Comparison of ENCODE assay signal across 19 cellular contexts in genomic region chr20:53099851-53100250, GRCh38.
"Had no signal": no experiment of that assay in that cellular context is flagged by ENCODE, and none has a peak within 500 bp of the region (broad histone marks: within the 10 kb centered on the region; RNA-seq: fewer than 3 reads in every experiment).

No MANE protein-coding gene starts in this region.

- H3K36me3 ChIP-seq: ascending aorta, gastrocnemius medialis, left lung, ovary, spleen, upper lobe of right lung had no signal

- H3K4me1 Mint-ChIP-seq: activated naive CD4-positive, alpha-beta T cell treated with anti-CD3 and anti-CD28 coated beads, Interleukin-2, amount 10 ng/mL, durations not matched to agents 7 days and 5 days had no signal

- H3K27me3 ChIP-seq: ascending aorta, gastrocnemius medialis, left lung, ovary, spleen, testis, upper lobe of right lung had no signal

- H3K27ac Mint-ChIP-seq: activated CD4-positive, alpha-beta T cell treated with anti-CD3 and anti-CD28 coated beads, Interleukin-2, amount 10 ng/mL, durations not matched to agents 24 days and 14 days; activated CD8-positive, alpha-beta T cell treated with anti-CD3 and anti-CD28 coated beads for 36 hours; activated naive CD4-positive, alpha-beta T cell treated with anti-CD3 and anti-CD28 coated beads, Interleukin-2, amount 10 ng/mL, durations not matched to agents 7 days and 5 days; activated T-cell treated with anti-CD3 and anti-CD28 coated beads, Interleukin-2, amount 50 U/mL, for 24 hours; activated T-helper 2 cell treated with anti-CD3 and anti-CD28 coated beads, Interferon-gamma antibody, Interleukin-2, Interleukin-4, amounts not matched to agents 10 μg/mL and 5 μg/mL and 100 μg/mL, durations not matched to agents 14 hours and 24 hours and 36 hours; effector memory CD8-positive, alpha-beta T cell; stimulated activated memory B cell treated with anti-CD40 and anti-IgM and Interleukin-4, amounts not matched to agents 10 μg/mL and 1 μg/mL and 100 μg/mL, for 72 hours had no signal

- H3K4me3 Mint-ChIP-seq: activated CD4-positive, alpha-beta T cell treated with anti-CD3 and anti-CD28 coated beads, Interleukin-2, amount 10 ng/mL, durations not matched to agents 24 days and 14 days; activated CD8-positive, alpha-beta T cell treated with anti-CD3 and anti-CD28 coated beads for 36 hours; activated naive CD4-positive, alpha-beta T cell treated with anti-CD3 and anti-CD28 coated beads, Interleukin-2, amount 10 ng/mL, durations not matched to agents 7 days and 5 days; activated T-cell treated with anti-CD3 and anti-CD28 coated beads, Interleukin-2, amount 50 U/mL, for 24 hours; effector memory CD8-positive, alpha-beta T cell; stimulated activated memory B cell treated with anti-CD40 and anti-IgM and Interleukin-4, amounts not matched to agents 10 μg/mL and 1 μg/mL and 100 μg/mL, for 72 hours had no signal

- ATAC-seq: activated CD8-positive, alpha-beta T cell treated with anti-CD3 and anti-CD28 coated beads for 36 hours; effector memory CD8-positive, alpha-beta T cell; gastrocnemius medialis; left lung; stimulated activated memory B cell treated with anti-CD40 and anti-IgM and Interleukin-4, amounts not matched to agents 10 μg/mL and 1 μg/mL and 100 μg/mL, for 72 hours; upper lobe of right lung had no signal

- H3K9me3 Mint-ChIP-seq: activated T-cell treated with anti-CD3 and anti-CD28 coated beads, Interleukin-2, amount 50 U/mL, for 24 hours; effector memory CD8-positive, alpha-beta T cell; stimulated activated memory B cell treated with anti-CD40 and anti-IgM and Interleukin-4, amounts not matched to agents 10 μg/mL and 1 μg/mL and 100 μg/mL, for 72 hours had no signal

- H3K9me3 ChIP-seq: ascending aorta, gastrocnemius medialis, left lung, ovary, spleen, testis, upper lobe of right lung had no signal

- H3K4me3 ChIP-seq: ascending aorta, gastrocnemius medialis, left lung, ovary, spleen, testis, upper lobe of right lung had no signal

- H3K4me1 ChIP-seq: ascending aorta, gastrocnemius medialis, left lung, spleen, testis, upper lobe of right lung had no signal

- H3K27ac ChIP-seq: ascending aorta, gastrocnemius medialis, left lung, ovary, spleen, testis, upper lobe of right lung had no signal

- DNase-seq: activated CD4-positive, alpha-beta T cell treated with anti-CD3 and anti-CD28 coated beads, Interleukin-2, amount 10 ng/mL, durations not matched to agents 24 days and 14 days; activated CD8-positive, alpha-beta T cell treated with anti-CD3 and anti-CD28 coated beads for 36 hours; activated naive CD4-positive, alpha-beta T cell treated with anti-CD3 and anti-CD28 coated beads, Interleukin-2, amount 10 ng/mL, durations not matched to agents 7 days and 5 days; activated T-cell treated with anti-CD3 and anti-CD28 coated beads, Interleukin-2, amount 50 U/mL, for 24 hours; dermis blood vessel endothelial cell; effector memory CD8-positive, alpha-beta T cell; gastrocnemius medialis; head of caudate nucleus; kidney; left lung; ovary; spleen; stimulated activated CD4-positive, alpha-beta T cell treated with anti-CD3 and anti-CD28 coated beads, Interleukin-4, amount 100 ng/mL, for 4 hours; T1000; testis; upper lobe of right lung had no signal

- H3K36me3 Mint-ChIP-seq: stimulated activated memory B cell treated with anti-CD40 and anti-IgM and Interleukin-4, amounts not matched to agents 10 μg/mL and 1 μg/mL and 100 μg/mL, for 72 hours had no signal

- H3K27me3 Mint-ChIP-seq: activated CD4-positive, alpha-beta T cell treated with anti-CD3 and anti-CD28 coated beads, Interleukin-2, amount 10 ng/mL, durations not matched to agents 24 days and 14 days; activated naive CD4-positive, alpha-beta T cell treated with anti-CD3 and anti-CD28 coated beads, Interleukin-2, amount 10 ng/mL, durations not matched to agents 7 days and 5 days; activated T-cell treated with anti-CD3 and anti-CD28 coated beads, Interleukin-2, amount 50 U/mL, for 24 hours; stimulated activated memory B cell treated with anti-CD40 and anti-IgM and Interleukin-4, amounts not matched to agents 10 μg/mL and 1 μg/mL and 100 μg/mL, for 72 hours had no signal
